In the genomic region with DNA sequence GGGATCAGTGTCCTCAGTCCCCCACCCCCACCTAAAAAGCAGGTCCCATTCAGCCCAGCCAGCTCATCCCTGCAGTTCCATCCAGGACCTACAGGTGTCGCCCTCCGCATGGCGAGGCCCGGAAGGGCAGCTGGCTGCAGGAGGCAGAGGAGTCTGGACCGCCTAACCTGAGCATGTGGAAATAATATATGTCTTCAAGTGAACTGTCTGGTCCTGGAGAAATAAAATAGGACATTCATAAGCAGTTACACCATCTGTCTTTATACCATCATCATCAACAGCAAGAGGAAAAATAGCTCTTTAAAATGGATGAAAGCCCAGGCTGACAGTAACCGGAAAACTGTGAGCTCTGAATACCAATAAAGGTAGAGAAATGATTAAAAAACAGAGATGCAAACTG, we compare ENCODE assay signal across 8 cellular contexts.
A peak's percentile ranks its signal among the peaks of the same experiment; 100 is the strongest.
DNase-seq lines count a peak whose midpoint lies in the region; ATAC-seq and TF ChIP-seq lines count a peak whose summit lies in the region.

No MANE protein-coding gene starts in this region.

- 0 to 31% methylated on average over 2 to 6 of the region's 6 CpGs for WGBS in endodermal cell (ENCODE audit: insufficient coverage in 1 of 2, insufficient read length in 1 of 2), 2 experiments

- peak; percentile 95 for TF ChIP-seq CTCF in endodermal cell (conservative IDR thresholded peaks at IDR 0.05)

- no peaks in the 10 kb centered on the region for H3K36me3 ChIP-seq in endodermal cell (ENCODE audit: control insufficient read depth, insufficient read depth, low read length)

- H3K27ac ChIP-seq in endodermal cell (ENCODE audit: low read depth, low read length) = no peak overlapping the region

- no peaks in the 10 kb centered on the region for H3K9me3 ChIP-seq in endodermal cell (ENCODE audit: control insufficient read depth, low read length)

- no peak overlapping the region for H3K4me3 Mint-ChIP-seq in endodermal cell

- H3K9ac ChIP-seq in endodermal cell (ENCODE audit: extremely low read depth, low read length, poor library complexity, severe bottlenecking) = no peak overlapping the region

- ATAC-seq in HG02884 (IDR thresholded peaks at IDR 0.05; ENCODE audit: unreplicated experiment) = peak; percentile 60

- H3K36me3 Mint-ChIP-seq in endodermal cell (ENCODE audit: low read depth) = no peaks in the 10 kb centered on the region

- H3K27me3 Mint-ChIP-seq in endodermal cell (ENCODE audit: insufficient read depth) = peaks cover 46% of the 10 kb centered on the region

- H3K4me1 Mint-ChIP-seq in endodermal cell = peaks cover 2% of the 10 kb centered on the region

- peak; percentile 41 for DNase-seq in NK-92 treated with Interleukin-12 subunit alpha and Interleukin-12 subunit beta, amount 100 ng/mL, for 24 hours (lab: John Stamatoyannopoulos, UW)
- DNase-seq in NK-92 (lab: John Stamatoyannopoulos, UW; ENCODE audit: unreplicated experiment) (no peak), NCI-H446 treated with DMSO at 0.1 percent for 48 hours (lab: John Stamatoyannopoulos, UW) (peak; percentile 26), endodermal cell (peak; percentile 96), mucosa of gallbladder (ENCODE audit: low spot score) (peak; percentile 85)
- peak; percentile 6 to 48 for DNase-seq in activated CD8-positive, alpha-beta memory T cell treated with anti-CD3 and anti-CD28 coated beads for 1 hour (ENCODE audit: extremely low read depth in 1 of 2, low read depth in 1 of 2)
- DNase-seq in stimulated activated CD8-positive, alpha-beta memory T cell treated with anti-CD3 and anti-CD28 coated beads, Interleukin-4, amount 100 ng/mL, for 48 hours = peak; percentile 90

- H3K27ac Mint-ChIP-seq in endodermal cell = no peak overlapping the region

- H3K27me3 ChIP-seq in endodermal cell (ENCODE audit: control insufficient read depth, insufficient read depth, low read length, poor library complexity, severe bottlenecking) = no peaks in the 10 kb centered on the region

- no peaks in the 10 kb centered on the region for H3K4me1 ChIP-seq in endodermal cell (ENCODE audit: control insufficient read depth, insufficient read depth, low read length)

- H3K9me3 Mint-ChIP-seq in endodermal cell = no peaks in the 10 kb centered on the region

- H3K4me3 ChIP-seq in endodermal cell (ENCODE audit: low read length) = no peak overlapping the region
